In genomic region chr6:159691133-159691962, GRCh38 we compare ENCODE assay signal across 8 cellular contexts. TPM values are rescaled to one million over a fixed set of nuclear protein-coding genes. Genes with fewer than 3 reads are reported as not detected.
A peak's percentile ranks its signal among the peaks of the same experiment; 100 is the strongest.
DNase-seq lines count a peak whose midpoint lies in the region; ATAC-seq, FAIRE-seq and TF ChIP-seq lines count a peak whose summit lies in the region.

No MANE protein-coding gene starts in this region.

- no peak overlapping the region for H4K8ac ChIP-seq in H1 (ENCODE audit: extremely low read depth, insufficient read depth, low read length)

- H3K23me2 ChIP-seq in H1 (ENCODE audit: low read depth, low read length), result peaks cover 14% of the 10 kb centered on the region

- no peaks in the 10 kb centered on the region for H3K9me3 ChIP-seq in KOPT-K1 (ENCODE audit: insufficient read depth, low read length, poor library complexity, severe bottlenecking)
- no peaks in the 10 kb centered on the region for H3K9me3 ChIP-seq in H1 (ENCODE audit: insufficient read depth in 2 of 2, low read depth in 1 of 2, low read length in 1 of 2)
- H3K9me3 ChIP-seq in mucosa of rectum (ENCODE audit: control insufficient read depth in 2 of 2, low read length in 2 of 2), result no peaks in the 10 kb centered on the region

- H3K18ac ChIP-seq in H1 (ENCODE audit: extremely low read depth, low read length), result no peak overlapping the region

- peak in 2 of 3 experiments; percentile 14 to 39; a peak in 2 of 4 replicates for TF ChIP-seq CTCF in H1 (IDR thresholded peaks at IDR 0.05; ENCODE audit: control extremely low read depth in 1 of 3, insufficient read depth in 1 of 3, low read depth in 1 of 3, low read length in 3 of 3)

- peak overlapping the region; percentile 39; the same call in 1 of the 2 replicates for H2AK5ac ChIP-seq in H1 (ENCODE audit: low read depth, low read length)

- H2AFZ ChIP-seq in H1 (ENCODE audit: low read length), result no peak overlapping the region

- peak overlapping the region; percentile 88 for H3K4me3 Mint-ChIP-seq in activated T-cell treated with anti-CD3 and anti-CD28 coated beads, Interleukin-2, amount 50 U/mL, for 4 hours

- no peaks in the 10 kb centered on the region for H3K27me3 Mint-ChIP-seq in activated T-cell treated with anti-CD3 and anti-CD28 coated beads, Interleukin-2, amount 50 U/mL, for 4 hours (ENCODE audit: low read depth)

- H3K79me1 ChIP-seq in H1 (ENCODE audit: low read depth, low read length), result peaks cover 5% of the 10 kb centered on the region

- H3K9ac ChIP-seq in H1 (replicated peaks in 1 of 4; ENCODE audit: extremely low read depth in 1 of 4, low read depth in 3 of 4, low read length in 3 of 4) (no peak overlapping the region), mucosa of rectum (ENCODE audit: low read depth in 1 of 2, low read length in 2 of 2) (peak overlapping the region; percentile 69 to 97)

- CTCF ChIA-PET in H1 (lab: Charles Lee; ENCODE audit: partially characterized antibody), result interaction anchor here (0.9 to 2.1 kb wide), 13 partner anchors 8 to 522 kb away, joined by 3 to 7 read pairs (median 4); partner anchors contain the start of gene FNDC1

- H3K4me3 ChIP-seq in H1 (ENCODE audit: extremely low read depth in 1 of 4, insufficient read depth in 2 of 4, low read depth in 3 of 4, low read length in 4 of 4), result peak overlapping the region; percentile 51 to 99 (median 88); a peak in 7 of 8 replicates
- peak overlapping the region; percentile 78 to 79 for H3K4me3 ChIP-seq in mucosa of rectum (ENCODE audit: low read length in 2 of 2)

- H3K4me1 Mint-ChIP-seq in activated T-cell treated with anti-CD3 and anti-CD28 coated beads, Interleukin-2, amount 50 U/mL, for 4 hours (ENCODE audit: low read depth), result peaks cover 47% of the 10 kb centered on the region

- no peak overlapping the region for H2BK12ac ChIP-seq in H1 (ENCODE audit: low read depth, low read length)

- POLR2A ChIA-PET in H1 (lab: Charles Lee; ENCODE audit: partially characterized antibody), result interaction anchor here (0.9 to 4.5 kb wide), 13 partner anchors 11 to 522 kb away, joined by 3 to 32 read pairs (median 5); partner anchors contain the start of genes ACAT2, FNDC1, MRPL18 and TCP1

- H3K27me3 ChIP-seq in H1 (replicated peaks in 1 of 4; ENCODE audit: control insufficient read depth in 3 of 4, extremely low read depth in 1 of 4, insufficient read depth in 3 of 4, low read length in 3 of 4) (no peaks in the 10 kb centered on the region), mucosa of rectum (ENCODE audit: control insufficient read depth in 2 of 2, insufficient read depth in 2 of 2, low read length in 2 of 2) (no peaks in the 10 kb centered on the region)

- no peak overlapping the region for H3K23ac ChIP-seq in H1 (ENCODE audit: insufficient read length)

- DNase-seq in activated T-cell treated with anti-CD3 and anti-CD28 coated beads, Interleukin-2, amount 50 U/mL, for 4 hours, result no peak
- no peak for DNase-seq in activated T-cell treated with anti-CD3 and anti-CD28 coated beads for 4 hours
- DNase-seq in SKM-1 treated with dmso at 0.1 percent for 144 hours (lab: John Stamatoyannopoulos, UW; ENCODE audit: unreplicated experiment), result peak; percentile 84
- DNase-seq in H1 (ENCODE audit: low read depth in 1 of 2, low spot score in 2 of 2), result no peak
- DNase-seq in activated effector memory CD4-positive, alpha-beta T cell treated with anti-CD3 and anti-CD28 coated beads, Interleukin-2, amount 50 U/mL, for 16 hours, result no peak

- H2BK5ac ChIP-seq in H1 (ENCODE audit: low read depth, low read length), result no peak overlapping the region

- H3K4me2 ChIP-seq in H1 (ENCODE audit: insufficient read depth in 1 of 2, low read depth in 2 of 2, low read length in 2 of 2), result peak overlapping the region; percentile 90 to 96

- TF ChIP-seq POLR2A in H1 (IDR thresholded peaks at IDR 0.05; ENCODE audit: control extremely low read depth in 1 of 2, low read depth in 2 of 2, low read length in 2 of 2), result no peak

- H3K79me2 ChIP-seq in H1 (ENCODE audit: control insufficient read depth in 1 of 2, insufficient read depth in 2 of 2, low read length in 2 of 2), result peaks cover 3 to 33% of the 10 kb centered on the region in 2 experiments; a peak in 3 of 4 replicates

- no peak overlapping the region for H2BK120ac ChIP-seq in H1 (replicated peaks; ENCODE audit: low read depth, low read length)

- no peak overlapping the region for H4K5ac ChIP-seq in H1 (ENCODE audit: insufficient read length, low read depth, low read length)

- H4K91ac ChIP-seq in H1 (replicated peaks; ENCODE audit: insufficient read length, low read length), result no peak overlapping the region

- TF ChIP-seq RAD21 in H1 (IDR thresholded peaks at IDR 0.05 in 1 of 2, conservative IDR thresholded peaks at IDR 0.05 in 1 of 2; ENCODE audit: low read depth in 2 of 2, low read length in 2 of 2), result peak; percentile 49 to 56

- FAIRE-seq in H1 (lab: Jason Lieb, UNC), result no peak

- no peak overlapping the region for H2BK20ac ChIP-seq in H1 (ENCODE audit: low read length)

- H4K20me1 ChIP-seq in H1 (replicated peaks in 1 of 2; ENCODE audit: control insufficient read depth in 1 of 2, insufficient read depth in 2 of 2, low read length in 2 of 2), result peaks cover 4 to 12% of the 10 kb centered on the region in 2 experiments

- peaks cover 41% of the 10 kb centered on the region for H3K36me3 ChIP-seq in KOPT-K1 (ENCODE audit: insufficient read depth, low read length)
- H3K36me3 ChIP-seq in H1 (ENCODE audit: control insufficient read depth in 2 of 4, insufficient read depth in 4 of 4, low read length in 3 of 4), result peaks cover 0 to 12% (median 5%) of the 10 kb centered on the region in 4 experiments; a peak in 3 of 8 replicates
- peaks cover 18 to 20% of the 10 kb centered on the region in 2 donors for H3K36me3 ChIP-seq in mucosa of rectum (ENCODE audit: control insufficient read depth in 2 of 2, insufficient read depth in 2 of 2, low read length in 2 of 2)

- no peak for ATAC-seq in activated T-cell treated with anti-CD3 and anti-CD28 coated beads, Interleukin-2, amount 50 U/mL, for 4 hours
- no peak for ATAC-seq in GM18517 (IDR thresholded peaks at IDR 0.05; ENCODE audit: unreplicated experiment)

- H3K27ac ChIP-seq in KOPT-K1 (ENCODE audit: low read depth, low read length, poor library complexity, severe bottlenecking) (peak overlapping the region; percentile 74), H1 (ENCODE audit: low read depth, low read length) (no peak overlapping the region), mucosa of rectum (ENCODE audit: low read depth in 2 of 2, low read length in 2 of 2) (peak overlapping the region; percentile 96 to 97)

- H3K14ac ChIP-seq in H1 (ENCODE audit: insufficient read length), result no peak overlapping the region

- TF ChIP-seq EP300 in H1 (IDR thresholded peaks at IDR 0.05; ENCODE audit: borderline replicate concordance in 1 of 2, low read depth in 2 of 2, low read length in 2 of 2), result no peak

- H3K4ac ChIP-seq in H1 (replicated peaks; ENCODE audit: insufficient read length, low read depth, low read length), result no peak overlapping the region

- H3K56ac ChIP-seq in H1 (replicated peaks; ENCODE audit: insufficient read length, low read depth, low read length), result no peak overlapping the region

- H3K36me3 Mint-ChIP-seq in activated T-cell treated with anti-CD3 and anti-CD28 coated beads, Interleukin-2, amount 50 U/mL, for 4 hours (ENCODE audit: insufficient read depth), result peaks cover 15% of the 10 kb centered on the region

- H3K4me1 ChIP-seq in H1 (replicated peaks in 1 of 4; ENCODE audit: control insufficient read depth in 3 of 4, insufficient read depth in 4 of 4, low read length in 3 of 4) (peaks cover 3 to 15% (median 8%) of the 10 kb centered on the region in 4 experiments), mucosa of rectum (ENCODE audit: control insufficient read depth in 2 of 2, insufficient read depth in 2 of 2, low read length in 2 of 2) (peaks cover 22 to 24% of the 10 kb centered on the region in 2 donors)

- H2BK15ac ChIP-seq in H1 (ENCODE audit: low read length), result 0 out of 2 replicates have a peak overlapping the region, but pooled peaks have one; percentile 18

- no peaks in the 10 kb centered on the region for H3K9me3 Mint-ChIP-seq in activated T-cell treated with anti-CD3 and anti-CD28 coated beads, Interleukin-2, amount 50 U/mL, for 4 hours

- 77% methylated on average over 11 of the region's 11 CpGs; no CpG with 5 or more reads in 1 of the 2 experiments for WGBS in H1 (ENCODE audit: extremely low coverage in 1 of 2, insufficient coverage in 1 of 2, insufficient read length in 1 of 2, insufficient replicate concordance in 2 of 2, low coverage in 1 of 2, low lambda C conversion rate in 2 of 2, missing lambda C conversion rate in 1 of 2), 2 experiments

TF ChIP-seq in H1, 55 proteins besides CTCF, POLR2A, EP300 and RAD21 (continues in another document):
- no peak for TF ChIP-seq JUND (IDR thresholded peaks at IDR 0.05; ENCODE audit: low read length)

RNA-seq across cellular contexts. Expression of gene SOD2, which starts 1.7 kb away (rescaled TPM):
- 100 to 1,000 TPM; 116 to 147 (median 133) TPM for total RNA-seq in activated T-cell treated with anti-CD3 and anti-CD28 coated beads, Interleukin-2, amount 50 U/mL, for 4 hours
- total RNA-seq in H1 (2021; fragmentation: NEBNext Ultra II Directional; extraction: Animal tissue kit (Norgen Biotek cat#: 25700)), result 88.7 and 96.9 TPM in 2 replicates
- 30.6 and 31.1 TPM in 2 replicates for polyA plus RNA-seq in H1 (2011; rRNA removed)
- polyA plus RNA-seq in H1 (2011; cell fraction: cytosol; rRNA removed), result 44.2 TPM
- 25.3 TPM for polyA plus RNA-seq in H1 (2011; cell fraction: nucleus; rRNA removed)
- 72.3 to 80.7 TPM (median 75.0 TPM) in 4 replicates for polyA plus RNA-seq in H1 (2012, experiment 1 of 2)
- polyA plus RNA-seq in H1 (2012, experiment 2 of 2), result 10.8 TPM
- 30.9 TPM for polyA plus RNA-seq in H1 (2013, experiment 1 of 2)
- polyA plus RNA-seq in H1 (2013, experiment 2 of 2), result 34.0 TPM
- 70.3 and 85.7 TPM in 2 replicates for polyA minus RNA-seq in H1 (2011; rRNA and poly(A)+ RNA removed)
- polyA minus RNA-seq in H1 (2011; cell fraction: cytosol; rRNA and poly(A)+ RNA removed), result 63.2 TPM
- polyA minus RNA-seq in H1 (2011; cell fraction: nucleus; rRNA and poly(A)+ RNA removed), result 28.4 TPM

RNA-seq across cellular contexts. Expression of gene WTAP, which starts 36.0 kb away (rescaled TPM):
- 100 to 1,000 TPM; 103 to 108 (median 104) TPM for total RNA-seq in activated T-cell treated with anti-CD3 and anti-CD28 coated beads, Interleukin-2, amount 50 U/mL, for 4 hours
- 112 and 120 TPM in 2 replicates for total RNA-seq in H1 (2021; fragmentation: NEBNext Ultra II Directional; extraction: Animal tissue kit (Norgen Biotek cat#: 25700))
- 18.0 and 32.6 TPM in 2 replicates for polyA plus RNA-seq in H1 (2011; rRNA removed)
- 29.4 TPM for polyA plus RNA-seq in H1 (2011; cell fraction: cytosol; rRNA removed)
- polyA plus RNA-seq in H1 (2011; cell fraction: nucleus; rRNA removed), result 14.5 TPM
- polyA plus RNA-seq in H1 (2012, experiment 1 of 2), result 68.6 to 94.3 TPM (median 72.3 TPM) in 4 replicates
- polyA plus RNA-seq in H1 (2012, experiment 2 of 2), result 11.3 TPM
- polyA plus RNA-seq in H1 (2013, experiment 1 of 2), result 85.1 TPM
- 86.1 TPM for polyA plus RNA-seq in H1 (2013, experiment 2 of 2)
- polyA minus RNA-seq in H1 (2011; rRNA and poly(A)+ RNA removed), result 45.6 and 49.7 TPM in 2 replicates
- polyA minus RNA-seq in H1 (2011; cell fraction: cytosol; rRNA and poly(A)+ RNA removed), result 32.6 TPM
- polyA minus RNA-seq in H1 (2011; cell fraction: nucleus; rRNA and poly(A)+ RNA removed), result 52.7 TPM

Comparison
In these comparisons a context has a peak if more than half of its experiments do, and no peak if none do; other contexts are left out.
1. H3K9ac ChIP-seq: peak in mucosa of rectum (2 of 2); none in H1 (0 of 4).